Comparison of ENCODE assay signal across 38 cellular contexts in the genomic region with DNA sequence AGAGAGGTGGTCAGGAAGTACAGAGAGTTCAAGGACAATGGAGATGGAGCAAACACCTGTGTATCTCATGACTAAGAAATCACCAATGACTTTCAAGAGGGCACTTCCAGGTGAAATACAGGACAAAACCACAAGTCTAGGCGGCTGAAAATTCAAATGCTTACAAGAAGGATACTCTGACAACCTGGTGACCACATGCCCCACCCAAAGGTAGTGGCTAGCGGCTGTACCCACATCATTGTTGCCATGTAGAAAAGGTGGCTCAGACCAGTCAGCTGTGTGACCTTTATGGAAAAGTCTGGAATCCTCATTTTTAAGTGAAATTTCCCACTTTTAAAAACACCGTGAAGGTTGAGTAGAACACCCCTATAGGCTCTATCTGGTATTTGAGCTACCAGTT.
"Had no signal": no experiment of that assay in that cellular context is flagged by ENCODE, and none has a peak within 500 bp of the region (broad histone marks: within the 10 kb centered on the region; RNA-seq: fewer than 3 reads in every experiment).

No MANE protein-coding gene starts in this region.

- H3K9me3 ChIP-seq: ascending aorta had no signal

- DNase-seq: activated CD4-positive, alpha-beta memory T cell treated with anti-CD3 and anti-CD28 coated beads, Interleukin-2, amount 10 ng/mL, durations not matched to agents 7 days and 5 days; activated CD4-positive, alpha-beta T cell treated with anti-CD3 and anti-CD28 coated beads for 1 hour; activated CD4-positive, alpha-beta T cell treated with anti-CD3 and anti-CD28 coated beads for 36 hours; activated CD4-positive, alpha-beta T cell treated with anti-CD3 and anti-CD28 coated beads for 48 hours; activated CD4-positive, alpha-beta T cell treated with anti-CD3 and anti-CD28 coated beads, Interleukin-2, amount 10 ng/mL, durations not matched to agents 7 days and 5 days; activated CD4-positive, alpha-beta T cell treated with anti-CD3 and anti-CD28 coated beads, Interleukin-2, amount 50 U/mL, for 48 hours; activated CD4-positive, CD25-positive, alpha-beta regulatory T cell; activated CD8-positive, alpha-beta memory T cell treated with anti-CD3 and anti-CD28 coated beads for 24 hours; activated CD8-positive, alpha-beta memory T cell treated with anti-CD3 and anti-CD28 coated beads, Interleukin-2, amount 10 ng/mL, durations not matched to agents 7 days and 5 days; activated CD8-positive, alpha-beta memory T cell treated with anti-CD3 and anti-CD28 coated beads, Interleukin-2, amount 50 U/mL, for 48 hours; activated CD8-positive, alpha-beta T cell treated with anti-CD3 and anti-CD28 coated beads, Interleukin-2, amount 10 ng/mL, durations not matched to agents 7 days and 5 days; activated effector memory CD4-positive, alpha-beta T cell treated with Interleukin-2 at 50 U/mL for 16 hours; activated gamma-delta T cell; activated naive CD4-positive, alpha-beta T cell treated with anti-CD3 and anti-CD28 coated beads, Interleukin-2, amount 10 ng/mL, durations not matched to agents 7 days and 5 days; activated naive CD4-positive, alpha-beta T cell treated with Interleukin-2 at 50 U/mL for 16 hours; activated naive CD8-positive, alpha-beta T cell treated with anti-CD3 and anti-CD28 coated beads, Interleukin-2, amount 10 ng/mL, durations not matched to agents 7 days and 5 days; activated naive CD8-positive, alpha-beta T cell treated with anti-CD3 and anti-CD28 coated beads, Interleukin-2, amount 50 U/mL, for 24 hours; activated T-cell treated with anti-CD3 and anti-CD28 coated beads, Interleukin-2, amount 50 U/mL, for 24 hours; activated T-cell treated with anti-CD3 and anti-CD28 coated beads, Interleukin-2, amount 50 U/mL, for 48 hours; amygdala; anterior cingulate cortex; caudate nucleus; cerebellar nuclear complex; T-helper 1 cell; T-helper 2 cell; T-helper 9 cell; WERI-Rb-1 had no signal

- H3K4me3 ChIP-seq: ascending aorta, cardiac muscle cell had no signal

- H3K9me3 Mint-ChIP-seq: activated CD4-positive, alpha-beta memory T cell treated with anti-CD3 and anti-CD28 coated beads, Interleukin-2, amount 10 ng/mL, durations not matched to agents 7 days and 5 days; activated CD4-positive, alpha-beta T cell treated with anti-CD3 and anti-CD28 coated beads, Interleukin-2, amount 10 ng/mL, durations not matched to agents 7 days and 5 days; activated naive CD4-positive, alpha-beta T cell treated with anti-CD3 and anti-CD28 coated beads, Interleukin-2, amount 10 ng/mL, durations not matched to agents 7 days and 5 days; activated naive CD4-positive, alpha-beta T cell treated with anti-CD3 and anti-CD28 coated beads, Interleukin-2, amount 50 U/mL, for 24 hours; activated naive CD8-positive, alpha-beta T cell treated with anti-CD3 and anti-CD28 coated beads, Interleukin-2, amount 10 ng/mL, durations not matched to agents 7 days and 5 days; activated T-cell treated with anti-CD3 and anti-CD28 coated beads, Interleukin-2, amount 50 U/mL, for 24 hours; activated T-helper 2 cell treated with anti-CD3 and anti-CD28 coated beads, Interferon-gamma antibody, Interleukin-2, Interleukin-4, amounts not matched to agents 10 μg/mL and 5 μg/mL and 100 μg/mL, durations not matched to agents 14 hours and 24 hours and 36 hours; brain; central memory CD8-positive, alpha-beta T cell; T-helper 1 cell treated with Interleukin-12 subunit alpha and Interleukin-12 subunit beta and Interleukin-4 antibody, amounts not matched to agents 30 μg/mL and 1 μg/mL, for 36 hours; T-helper 2 cell treated with Interferon-gamma antibody and Interleukin-4, amounts not matched to agents 5 μg/mL and 100 μg/mL, for 36 hours had no signal

- H3K27ac Mint-ChIP-seq: activated CD4-positive, alpha-beta memory T cell treated with anti-CD3 and anti-CD28 coated beads, Interleukin-2, amount 10 ng/mL, durations not matched to agents 7 days and 5 days; activated CD4-positive, alpha-beta T cell treated with anti-CD3 and anti-CD28 coated beads for 36 hours; activated CD4-positive, alpha-beta T cell treated with anti-CD3 and anti-CD28 coated beads, Interleukin-2, amount 10 ng/mL, durations not matched to agents 7 days and 5 days; activated CD8-positive, alpha-beta memory T cell treated with anti-CD3 and anti-CD28 coated beads, Interleukin-2, amount 10 ng/mL, durations not matched to agents 7 days and 5 days; activated CD8-positive, alpha-beta T cell treated with anti-CD3 and anti-CD28 coated beads, Interleukin-2, amount 10 ng/mL, durations not matched to agents 7 days and 5 days; activated naive CD4-positive, alpha-beta T cell treated with anti-CD3 and anti-CD28 coated beads, Interleukin-2, amount 10 ng/mL, durations not matched to agents 7 days and 5 days; activated naive CD4-positive, alpha-beta T cell treated with anti-CD3 and anti-CD28 coated beads, Interleukin-2, amount 50 U/mL, for 24 hours; activated naive CD8-positive, alpha-beta T cell; activated naive CD8-positive, alpha-beta T cell treated with anti-CD3 and anti-CD28 coated beads, Interleukin-2, amount 10 ng/mL, durations not matched to agents 7 days and 5 days; activated naive CD8-positive, alpha-beta T cell treated with anti-CD3 and anti-CD28 coated beads, Interleukin-2, amount 50 U/mL, for 24 hours; activated T-cell treated with anti-CD3 and anti-CD28 coated beads, Interleukin-2, amount 50 U/mL, for 24 hours; activated T-helper 2 cell treated with anti-CD3 and anti-CD28 coated beads, Interferon-gamma antibody, Interleukin-2, Interleukin-4, amounts not matched to agents 10 μg/mL and 5 μg/mL and 100 μg/mL, durations not matched to agents 14 hours and 24 hours and 36 hours; brain; T-helper 1 cell treated with Interleukin-12 subunit alpha and Interleukin-12 subunit beta and Interleukin-4 antibody, amounts not matched to agents 30 μg/mL and 1 μg/mL, for 36 hours; T-helper 2 cell treated with Interferon-gamma antibody and Interleukin-4, amounts not matched to agents 5 μg/mL and 100 μg/mL, for 36 hours; WTC11 had no signal

- H3K36me3 ChIP-seq: ascending aorta, cardiac muscle cell, WERI-Rb-1 had no signal

- H3K27me3 ChIP-seq: ascending aorta, cardiac muscle cell had no signal

- H3K4me1 Mint-ChIP-seq: activated CD4-positive, alpha-beta T cell treated with anti-CD3 and anti-CD28 coated beads for 36 hours; activated CD4-positive, alpha-beta T cell treated with anti-CD3 and anti-CD28 coated beads, Interleukin-2, amount 10 ng/mL, durations not matched to agents 7 days and 5 days; activated naive CD4-positive, alpha-beta T cell treated with anti-CD3 and anti-CD28 coated beads, Interleukin-2, amount 10 ng/mL, durations not matched to agents 7 days and 5 days; activated naive CD4-positive, alpha-beta T cell treated with anti-CD3 and anti-CD28 coated beads, Interleukin-2, amount 50 U/mL, for 24 hours; activated naive CD8-positive, alpha-beta T cell treated with anti-CD3 and anti-CD28 coated beads, Interleukin-2, amount 50 U/mL, for 24 hours; brain; central memory CD8-positive, alpha-beta T cell had no signal

- H3K27me3 Mint-ChIP-seq: activated CD4-positive, alpha-beta memory T cell treated with anti-CD3 and anti-CD28 coated beads, Interleukin-2, amount 10 ng/mL, durations not matched to agents 7 days and 5 days; activated CD4-positive, alpha-beta T cell treated with anti-CD3 and anti-CD28 coated beads for 36 hours; activated CD4-positive, alpha-beta T cell treated with anti-CD3 and anti-CD28 coated beads, Interleukin-2, amount 10 ng/mL, durations not matched to agents 7 days and 5 days; activated CD8-positive, alpha-beta memory T cell treated with anti-CD3 and anti-CD28 coated beads, Interleukin-2, amount 10 ng/mL, durations not matched to agents 7 days and 5 days; activated naive CD4-positive, alpha-beta T cell treated with anti-CD3 and anti-CD28 coated beads, Interleukin-2, amount 10 ng/mL, durations not matched to agents 7 days and 5 days; activated naive CD4-positive, alpha-beta T cell treated with anti-CD3 and anti-CD28 coated beads, Interleukin-2, amount 50 U/mL, for 24 hours; activated naive CD8-positive, alpha-beta T cell; activated naive CD8-positive, alpha-beta T cell treated with anti-CD3 and anti-CD28 coated beads, Interleukin-2, amount 10 ng/mL, durations not matched to agents 7 days and 5 days; activated naive CD8-positive, alpha-beta T cell treated with anti-CD3 and anti-CD28 coated beads, Interleukin-2, amount 50 U/mL, for 24 hours; activated T-cell treated with anti-CD3 and anti-CD28 coated beads, Interleukin-2, amount 50 U/mL, for 24 hours; central memory CD8-positive, alpha-beta T cell had no signal

- H3K36me3 Mint-ChIP-seq: activated naive CD4-positive, alpha-beta T cell treated with anti-CD3 and anti-CD28 coated beads, Interleukin-2, amount 10 ng/mL, durations not matched to agents 7 days and 5 days; WTC11 had no signal

- ATAC-seq: activated CD4-positive, alpha-beta T cell treated with anti-CD3 and anti-CD28 coated beads for 36 hours; activated CD4-positive, CD25-positive, alpha-beta regulatory T cell treated with anti-CD3 and anti-CD28 coated beads, Interleukin-2, amount 50 U/mL, for 24 hours; activated CD8-positive, alpha-beta memory T cell treated with anti-CD3 and anti-CD28 coated beads, Interleukin-2, amount 10 ng/mL, durations not matched to agents 7 days and 5 days; activated CD8-positive, alpha-beta T cell treated with anti-CD3 and anti-CD28 coated beads, Interleukin-2, amount 10 ng/mL, durations not matched to agents 7 days and 5 days; activated naive CD8-positive, alpha-beta T cell treated with anti-CD3 and anti-CD28 coated beads, Interleukin-2, amount 50 U/mL, for 24 hours; WTC11 had no signal

- H3K4me3 Mint-ChIP-seq: activated CD4-positive, alpha-beta memory T cell treated with anti-CD3 and anti-CD28 coated beads, Interleukin-2, amount 10 ng/mL, durations not matched to agents 7 days and 5 days; activated CD4-positive, alpha-beta T cell treated with anti-CD3 and anti-CD28 coated beads for 36 hours; activated CD4-positive, alpha-beta T cell treated with anti-CD3 and anti-CD28 coated beads, Interleukin-2, amount 10 ng/mL, durations not matched to agents 7 days and 5 days; activated CD8-positive, alpha-beta memory T cell treated with anti-CD3 and anti-CD28 coated beads, Interleukin-2, amount 10 ng/mL, durations not matched to agents 7 days and 5 days; activated CD8-positive, alpha-beta T cell treated with anti-CD3 and anti-CD28 coated beads, Interleukin-2, amount 10 ng/mL, durations not matched to agents 7 days and 5 days; activated naive CD4-positive, alpha-beta T cell treated with anti-CD3 and anti-CD28 coated beads, Interleukin-2, amount 10 ng/mL, durations not matched to agents 7 days and 5 days; activated naive CD4-positive, alpha-beta T cell treated with anti-CD3 and anti-CD28 coated beads, Interleukin-2, amount 50 U/mL, for 24 hours; activated naive CD8-positive, alpha-beta T cell; activated naive CD8-positive, alpha-beta T cell treated with anti-CD3 and anti-CD28 coated beads, Interleukin-2, amount 10 ng/mL, durations not matched to agents 7 days and 5 days; activated naive CD8-positive, alpha-beta T cell treated with anti-CD3 and anti-CD28 coated beads, Interleukin-2, amount 50 U/mL, for 24 hours; activated T-cell treated with anti-CD3 and anti-CD28 coated beads, Interleukin-2, amount 50 U/mL, for 24 hours; brain; central memory CD8-positive, alpha-beta T cell; T-helper 1 cell treated with Interleukin-12 subunit alpha and Interleukin-12 subunit beta and Interleukin-4 antibody, amounts not matched to agents 30 μg/mL and 1 μg/mL, for 36 hours; T-helper 2 cell treated with Interferon-gamma antibody and Interleukin-4, amounts not matched to agents 5 μg/mL and 100 μg/mL, for 36 hours; WTC11 had no signal
